ENCODE assay signal across 8 cellular contexts in the genomic region with DNA sequence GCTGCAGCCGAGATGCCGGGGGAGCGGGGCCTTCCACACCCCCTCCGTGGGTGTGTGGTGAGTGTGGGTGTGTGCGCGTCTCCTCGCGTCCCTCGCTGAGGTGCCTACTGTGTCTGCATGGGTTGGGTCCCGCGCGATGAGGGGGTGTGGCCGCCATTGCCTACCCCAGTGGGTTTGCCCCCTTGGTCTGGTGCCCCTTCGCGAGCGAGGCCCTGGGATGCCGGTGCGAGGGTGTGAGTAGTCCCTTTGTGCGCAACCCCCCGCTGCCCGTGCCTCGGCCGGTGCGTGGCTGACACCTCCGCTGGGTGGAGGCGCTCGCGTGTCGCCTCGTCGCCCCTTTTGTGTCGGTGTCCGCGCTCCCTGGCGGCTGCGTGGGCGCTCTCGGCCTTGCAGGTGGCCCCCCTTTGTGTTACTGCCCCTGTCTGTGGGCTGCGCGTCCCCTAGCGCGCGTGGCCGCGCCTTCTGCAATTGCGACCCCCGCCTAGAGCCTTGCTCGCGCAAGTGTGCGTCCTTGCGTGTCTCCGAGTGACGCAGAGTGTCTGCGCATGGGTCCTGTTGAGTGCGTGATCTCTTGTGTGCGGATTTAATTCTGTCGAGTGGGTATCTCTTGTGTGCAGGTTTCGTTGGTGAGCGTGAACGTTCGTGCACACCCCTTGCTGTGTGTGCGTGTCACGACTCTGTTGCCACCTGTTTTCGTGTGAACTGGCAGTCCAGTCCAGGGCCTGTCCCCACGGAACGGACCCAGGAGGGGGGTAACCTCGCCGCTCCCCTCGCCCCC. TPM values are rescaled to one million over a fixed set of nuclear protein-coding genes. Genes with fewer than 3 reads are reported as not detected.
DNase-seq lines count a peak whose midpoint lies in the region; ATAC-seq and TF ChIP-seq lines count a peak whose summit lies in the region.

No MANE protein-coding gene starts in this region.

- H3K27ac ChIP-seq in WERI-Rb-1 = peak overlapping the region; percentile 98

- peak overlapping the region; percentile 97 for H3K4me3 Mint-ChIP-seq in central memory CD8-positive, alpha-beta T cell

- peak overlapping the region; percentile 84 for H3K4me3 ChIP-seq in WERI-Rb-1 (ENCODE audit: low read depth, low read length)

- H3K4me1 Mint-ChIP-seq in central memory CD8-positive, alpha-beta T cell = peaks cover 52% of the 10 kb centered on the region

- no peaks in the 10 kb centered on the region for H3K27me3 Mint-ChIP-seq in central memory CD8-positive, alpha-beta T cell

- ATAC-seq in GM21786 (IDR thresholded peaks at IDR 0.05; ENCODE audit: unreplicated experiment) = peak; percentile 29
- peak; percentile 57 for ATAC-seq in central memory CD8-positive, alpha-beta T cell (replicated peaks; ENCODE audit: extremely low read depth, poor library complexity, severe bottlenecking)

- H3K27ac Mint-ChIP-seq in central memory CD8-positive, alpha-beta T cell (ENCODE audit: low read depth) = peak overlapping the region; percentile 99

- DNase-seq in GF-D8 (lab: John Stamatoyannopoulos, UW) (peak; percentile 29), Kasumi-1 (lab: John Stamatoyannopoulos, UW) (peak; percentile 16 to 41), WERI-Rb-1 (peak; percentile 78), left kidney (ENCODE audit: low read depth, low spot score) (peak; percentile 87), mesenteric fat pad (ENCODE audit: low spot score) (no peak)
- DNase-seq in central memory CD8-positive, alpha-beta T cell (ENCODE audit: low spot score in 2 of 2) = peak in 1 of 2 donors; percentile 64
- peak; percentile 49 for DNase-seq in stimulated activated CD4-positive, alpha-beta T cell treated with anti-CD3 and anti-CD28 coated beads, Interleukin-1b, Interleukin-23, amount 100 ng/mL, for 48 hours

- H3K9me3 ChIP-seq in WERI-Rb-1 (ENCODE audit: severe bottlenecking) = no peaks in the 10 kb centered on the region

- H3K36me3 ChIP-seq in WERI-Rb-1 = peaks cover 15% of the 10 kb centered on the region

- H3K36me3 Mint-ChIP-seq in central memory CD8-positive, alpha-beta T cell (ENCODE audit: insufficient read depth) = peaks cover 36% of the 10 kb centered on the region

- no peaks in the 10 kb centered on the region for H3K27me3 ChIP-seq in WERI-Rb-1 (ENCODE audit: insufficient read depth, low read depth, severe bottlenecking)

- H3K9me3 Mint-ChIP-seq in central memory CD8-positive, alpha-beta T cell = no peaks in the 10 kb centered on the region

- TF ChIP-seq CTCF in WERI-Rb-1 (IDR thresholded peaks at IDR 0.05; ENCODE audit: low read depth, low read length) = peak; percentile 32; the same call in 1 of the 2 replicates

RNA-seq across cellular contexts. Expression of a gene that starts 0.6 kb away (rescaled TPM):
- total RNA-seq in mesenteric fat pad = 141 TPM

RNA-seq across cellular contexts. Expression of a gene that starts 0.7 kb away (rescaled TPM):
- total RNA-seq in mesenteric fat pad = 31.3 TPM
